In the genomic region with DNA sequence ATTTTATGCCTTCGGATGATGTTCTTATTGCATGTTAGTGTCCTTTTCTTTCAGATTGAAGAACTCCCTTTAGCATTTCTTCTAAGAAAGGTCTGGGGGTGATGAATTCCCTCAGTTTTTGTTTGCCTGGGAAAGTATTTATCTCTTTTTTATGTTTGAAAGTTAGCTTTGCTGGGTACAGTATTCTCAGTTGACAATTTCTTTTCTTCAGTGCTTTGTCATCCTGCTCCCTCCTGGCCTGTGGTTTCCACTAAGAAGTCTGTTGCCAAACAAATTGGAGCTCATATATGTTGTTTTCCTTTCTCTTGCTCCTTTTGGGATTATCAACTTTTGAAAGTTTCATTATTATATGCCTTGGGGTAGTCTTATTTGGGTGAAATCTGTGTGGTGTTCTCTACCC, we compare ENCODE assay signal across 29 cellular contexts. TPM values are rescaled to one million over a fixed set of nuclear protein-coding genes. Genes with fewer than 3 reads are reported as not detected.
"Had no signal": no experiment of that assay in that cellular context is flagged by ENCODE, and none has a peak within 500 bp of the region (broad histone marks: within the 10 kb centered on the region; RNA-seq: fewer than 3 reads in every experiment).

No MANE protein-coding gene starts in this region.

- H3K27ac Mint-ChIP-seq: stimulated activated memory B cell treated with anti-CD40 and anti-IgM and Interleukin-4, amounts not matched to agents 10 μg/mL and 1 μg/mL and 100 μg/mL, for 72 hours; stimulated activated naive B cell treated with anti-CD40 and anti-IgM and Interleukin-4, amounts not matched to agents 10 μg/mL and 1 μg/mL and 100 μg/mL, for 72 hours; stimulated activated naive CD8-positive, alpha-beta T cell treated with anti-CD3 and anti-CD28 coated beads, Interleukin-15, amount 100 ng/mL, for 72 hours; stimulated activated naive CD8-positive, alpha-beta T cell treated with anti-CD3 and anti-CD28 coated beads, Interleukin-15, Interleukin-2, amounts not matched to agents 100 ng/mL and 50 ng/mL, for 24 hours; type B pancreatic cell had no signal

- H3K4me3 ChIP-seq: stomach, suprapubic skin, testis, thoracic aorta, thyroid gland, tibial artery, tibial nerve, transverse colon, upper lobe of left lung, upper lobe of right lung, uterus, vagina had no signal

- H3K9me3 ChIP-seq: testis, thyroid gland, upper lobe of right lung, uterus, vagina had no signal

- H3K36me3 Mint-ChIP-seq: stimulated activated memory B cell treated with anti-CD40 and anti-IgM and Interleukin-4, amounts not matched to agents 10 μg/mL and 1 μg/mL and 100 μg/mL, for 72 hours; stimulated activated naive B cell treated with anti-CD40 and anti-IgM and Interleukin-4, amounts not matched to agents 10 μg/mL and 1 μg/mL and 100 μg/mL, for 72 hours; type B pancreatic cell had no signal

- DNase-seq: stimulated activated CD4-positive, alpha-beta T cell treated with anti-CD3 and anti-CD28 coated beads, Interleukin-2, amount 100 ng/mL, for 48 hours; stimulated activated CD4-positive, alpha-beta T cell treated with anti-CD3 and anti-CD28 coated beads, Interleukin-4, amount 100 ng/mL, for 1 hour; stimulated activated CD4-positive, alpha-beta T cell treated with anti-CD3 and anti-CD28 coated beads, Interleukin-4, amount 100 ng/mL, for 24 hours; stimulated activated CD4-positive, alpha-beta T cell treated with anti-CD3 and anti-CD28 coated beads, Interleukin-4, amount 100 ng/mL, for 4 hours; stimulated activated CD8-positive, alpha-beta memory T cell treated with anti-CD3 and anti-CD28 coated beads, Interleukin-4, amount 100 ng/mL, for 48 hours; stimulated activated naive B cell treated with anti-CD40 and anti-IgM and Interleukin-4, amounts not matched to agents 10 μg/mL and 1 μg/mL and 100 μg/mL, for 72 hours; stimulated activated naive CD4-positive, alpha-beta T cell; stimulated activated naive CD4-positive, alpha-beta T cell treated with Interleukin-2 at 50 U/mL for 16 hours; stimulated activated naive CD8-positive, alpha-beta T cell treated with anti-CD3 and anti-CD28 coated beads, Interleukin-15, amount 100 ng/mL, for 72 hours; stimulated activated naive CD8-positive, alpha-beta T cell treated with anti-CD3 and anti-CD28 coated beads, Interleukin-15, Interleukin-2, amounts not matched to agents 100 U/mL and 50 U/mL, for 24 hours; stomach; substantia nigra; testis; thyroid gland; tibial artery; transverse colon; trophoblast cell; upper lobe of left lung; upper lobe of right lung; uterus had no signal

- H3K4me1 Mint-ChIP-seq: stimulated activated memory B cell treated with anti-CD40 and anti-IgM and Interleukin-4, amounts not matched to agents 10 μg/mL and 1 μg/mL and 100 μg/mL, for 72 hours; stimulated activated naive B cell treated with anti-CD40 and anti-IgM and Interleukin-4, amounts not matched to agents 10 μg/mL and 1 μg/mL and 100 μg/mL, for 72 hours; stimulated activated naive CD8-positive, alpha-beta T cell treated with anti-CD3 and anti-CD28 coated beads, Interleukin-15, amount 100 ng/mL, for 72 hours had no signal

- H3K4me3 Mint-ChIP-seq: stimulated activated memory B cell treated with anti-CD40 and anti-IgM and Interleukin-4, amounts not matched to agents 10 μg/mL and 1 μg/mL and 100 μg/mL, for 72 hours; stimulated activated naive B cell treated with anti-CD40 and anti-IgM and Interleukin-4, amounts not matched to agents 10 μg/mL and 1 μg/mL and 100 μg/mL, for 72 hours; stimulated activated naive CD8-positive, alpha-beta T cell treated with anti-CD3 and anti-CD28 coated beads, Interleukin-15, amount 100 ng/mL, for 72 hours; stimulated activated naive CD8-positive, alpha-beta T cell treated with anti-CD3 and anti-CD28 coated beads, Interleukin-15, Interleukin-2, amounts not matched to agents 100 ng/mL and 50 ng/mL, for 24 hours; type B pancreatic cell had no signal

- H3K27ac ChIP-seq: stomach, suprapubic skin, testis, thoracic aorta, thyroid gland, tibial artery, tibial nerve, transverse colon, upper lobe of left lung, upper lobe of right lung, uterus, vagina had no signal

- H3K27me3 ChIP-seq: stomach, suprapubic skin, testis, thyroid gland, tibial artery, tibial nerve, transverse colon, upper lobe of left lung, upper lobe of right lung, uterus, vagina had no signal

- H3K4me1 ChIP-seq: stomach, suprapubic skin, testis, thyroid gland, tibial artery, tibial nerve, transverse colon, upper lobe of left lung, upper lobe of right lung, uterus, vagina had no signal

- ATAC-seq: stimulated activated memory B cell treated with anti-CD40 and anti-IgM and Interleukin-4, amounts not matched to agents 10 μg/mL and 1 μg/mL and 100 μg/mL, for 72 hours; stimulated activated naive B cell treated with anti-CD40 and anti-IgM and Interleukin-4, amounts not matched to agents 10 μg/mL and 1 μg/mL and 100 μg/mL, for 72 hours; stimulated activated naive CD8-positive, alpha-beta T cell treated with anti-CD3 and anti-CD28 coated beads, Interleukin-15, amount 100 ng/mL, for 72 hours; stimulated activated naive CD8-positive, alpha-beta T cell treated with anti-CD3 and anti-CD28 coated beads, Interleukin-15, Interleukin-2, amounts not matched to agents 100 U/mL and 50 U/mL, for 24 hours; upper lobe of right lung had no signal

- FAIRE-seq: urothelium cell line had no signal

- H3K36me3 ChIP-seq: stomach, suprapubic skin, thoracic aorta, thyroid gland, tibial artery, tibial nerve, transverse colon, upper lobe of left lung, upper lobe of right lung, uterus, vagina had no signal

RNA-seq across cellular contexts. Expression of gene GRM1, which starts 11.5 kb away (rescaled TPM):
- total RNA-seq: stomach, ureter, vagina had no signal
- polyA plus RNA-seq: stomach had no signal
